1 cellular context compared by ENCODE assay signal in the genomic region with DNA sequence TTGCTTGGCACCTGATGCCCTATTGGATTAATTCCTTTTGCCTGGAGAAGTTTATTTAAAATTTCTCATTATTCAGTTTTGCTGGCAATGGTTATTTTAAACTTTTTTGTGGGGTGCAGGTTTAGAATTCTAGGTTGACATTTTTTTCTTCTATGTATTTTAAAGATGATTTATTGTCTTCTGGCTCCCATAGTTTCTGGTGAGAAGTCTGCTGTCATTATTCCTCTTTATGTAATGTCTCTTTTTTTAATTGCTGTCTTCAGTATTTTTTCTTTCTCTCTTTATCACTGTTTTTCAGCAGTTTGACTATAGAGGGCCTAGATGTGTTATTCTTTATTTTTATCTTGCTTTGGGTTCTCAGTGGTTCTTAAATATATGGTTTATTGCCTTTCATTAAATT.
A peak's percentile ranks its signal among the peaks of the same experiment; 100 is the strongest.
TF ChIP-seq lines count a peak whose summit lies in the region.

No MANE protein-coding gene starts in this region.

TF ChIP-seq in K562, 482 proteins besides CTCF, POLR2A, EP300 and RAD21 (continued from another document and continues in another):
- TF ChIP-seq PHB (CRISPR knock-in tag; IDR thresholded peaks at IDR 0.05): no peak
- TF ChIP-seq ETV5 (CRISPR knock-in tag; IDR thresholded peaks at IDR 0.05; ENCODE audit: low read depth): no peak
- TF ChIP-seq PYGO2 (tag; IDR thresholded peaks at IDR 0.05): no peak
- no peak for TF ChIP-seq PURB (CRISPR knock-in tag; IDR thresholded peaks at IDR 0.05; ENCODE audit: low read depth)
- TF ChIP-seq, protein P1, sequence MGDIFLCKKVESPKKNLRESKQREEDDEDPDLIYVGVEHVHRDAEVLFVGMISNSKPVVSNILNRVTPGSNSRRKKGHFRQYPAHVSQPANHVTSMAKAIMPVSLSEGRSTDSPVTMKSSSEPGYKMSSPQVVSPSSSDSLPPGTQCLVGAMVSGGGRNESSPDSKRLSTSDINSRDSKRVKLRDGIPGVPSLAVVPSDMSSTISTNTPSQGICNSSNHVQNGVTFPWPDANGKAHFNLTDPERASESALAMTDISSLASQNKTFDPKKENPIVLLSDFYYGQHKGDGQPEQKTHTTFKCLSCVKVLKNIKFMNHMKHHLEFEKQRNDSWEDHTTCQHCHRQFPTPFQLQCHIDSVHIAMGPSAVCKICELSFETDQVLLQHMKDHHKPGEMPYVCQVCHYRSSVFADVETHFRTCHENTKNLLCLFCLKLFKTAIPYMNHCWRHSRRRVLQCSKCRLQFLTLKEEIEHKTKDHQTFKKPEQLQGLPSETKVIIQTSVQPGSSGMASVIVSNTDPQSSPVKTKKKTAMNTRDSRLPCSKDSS (IDR thresholded peaks at IDR 0.05; ENCODE audit: low read depth, partially characterized antibody): peak; percentile 67
- TF ChIP-seq STAT5A (IDR thresholded peaks at IDR 0.05; ENCODE audit: borderline replicate concordance, low read length): no peak
- TF ChIP-seq BDP1 (IDR thresholded peaks at IDR 0.05; ENCODE audit: insufficient read depth, insufficient read length): no peak
- no peak for TF ChIP-seq KLF10 (CRISPR knock-in tag; IDR thresholded peaks at IDR 0.05)
- no peak for TF ChIP-seq ZFP1 (CRISPR knock-in tag; IDR thresholded peaks at IDR 0.05)
- no peak for TF ChIP-seq FOS (IDR thresholded peaks at IDR 0.05; ENCODE audit: extremely low read depth, insufficient read length)
- TF ChIP-seq BRD9 (IDR thresholded peaks at IDR 0.05; ENCODE audit: low read depth, partially characterized antibody): no peak
- no peak for TF ChIP-seq MYBL2 (IDR thresholded peaks at IDR 0.05; ENCODE audit: low read depth)
- no peak for TF ChIP-seq MYBL2 (CRISPR knock-in tag; IDR thresholded peaks at IDR 0.05; ENCODE audit: borderline replicate concordance)
- TF ChIP-seq MECOM (CRISPR knock-in tag; IDR thresholded peaks at IDR 0.05): no peak
- TF ChIP-seq NR2C2 (CRISPR knock-in tag; IDR thresholded peaks at IDR 0.05): no peak
- TF ChIP-seq NR2C2 (tag; IDR thresholded peaks at IDR 0.05): no peak
- peak in 1 of 2 experiments; percentile 55; a peak in 1 of 4 replicates for TF ChIP-seq ARNT (IDR thresholded peaks at IDR 0.05)
- TF ChIP-seq TGIF2 (CRISPR knock-in tag; IDR thresholded peaks at IDR 0.05): no peak
- TF ChIP-seq ZNF445 (CRISPR knock-in tag; IDR thresholded peaks at IDR 0.05; ENCODE audit: low read depth): 0 out of 2 replicates have a peak, but pooled peaks have one; percentile 47
- no peak for TF ChIP-seq FOXK1 (CRISPR knock-in tag; IDR thresholded peaks at IDR 0.05; ENCODE audit: borderline replicate concordance)
- TF ChIP-seq COPS2 (conservative IDR thresholded peaks at IDR 0.05): no peak
- no peak for TF ChIP-seq ELF4 (CRISPR knock-in tag; IDR thresholded peaks at IDR 0.05)
- peak in 1 of 2 experiments; percentile 85; a peak in 1 of 4 replicates for TF ChIP-seq HDAC1 (IDR thresholded peaks at IDR 0.05)
- TF ChIP-seq EZH2 (IDR thresholded peaks at IDR 0.05; ENCODE audit: borderline replicate concordance, low read depth, low read length): no peak
- TF ChIP-seq BHLHE40 (IDR thresholded peaks at IDR 0.05; ENCODE audit: low read length): no peak
- TF ChIP-seq SETDB1 (IDR thresholded peaks at IDR 0.05; ENCODE audit: low read length): no peak
- TF ChIP-seq, protein P2, sequence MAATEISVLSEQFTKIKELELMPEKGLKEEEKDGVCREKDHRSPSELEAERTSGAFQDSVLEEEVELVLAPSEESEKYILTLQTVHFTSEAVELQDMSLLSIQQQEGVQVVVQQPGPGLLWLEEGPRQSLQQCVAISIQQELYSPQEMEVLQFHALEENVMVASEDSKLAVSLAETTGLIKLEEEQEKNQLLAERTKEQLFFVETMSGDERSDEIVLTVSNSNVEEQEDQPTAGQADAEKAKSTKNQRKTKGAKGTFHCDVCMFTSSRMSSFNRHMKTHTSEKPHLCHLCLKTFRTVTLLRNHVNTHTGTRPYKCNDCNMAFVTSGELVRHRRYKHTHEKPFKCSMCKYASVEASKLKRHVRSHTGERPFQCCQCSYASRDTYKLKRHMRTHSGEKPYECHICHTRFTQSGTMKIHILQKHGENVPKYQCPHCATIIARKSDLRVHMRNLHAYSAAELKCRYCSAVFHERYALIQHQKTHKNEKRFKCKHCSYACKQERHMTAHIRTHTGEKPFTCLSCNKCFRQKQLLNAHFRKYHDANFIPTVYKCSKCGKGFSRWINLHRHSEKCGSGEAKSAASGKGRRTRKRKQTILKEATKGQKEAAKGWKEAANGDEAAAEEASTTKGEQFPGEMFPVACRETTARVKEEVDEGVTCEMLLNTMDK (IDR thresholded peaks at IDR 0.05; ENCODE audit: borderline replicate concordance, insufficient read depth, low read depth, low read length, poor library complexity, severe bottlenecking): no peak
- TF ChIP-seq, protein P3, sequence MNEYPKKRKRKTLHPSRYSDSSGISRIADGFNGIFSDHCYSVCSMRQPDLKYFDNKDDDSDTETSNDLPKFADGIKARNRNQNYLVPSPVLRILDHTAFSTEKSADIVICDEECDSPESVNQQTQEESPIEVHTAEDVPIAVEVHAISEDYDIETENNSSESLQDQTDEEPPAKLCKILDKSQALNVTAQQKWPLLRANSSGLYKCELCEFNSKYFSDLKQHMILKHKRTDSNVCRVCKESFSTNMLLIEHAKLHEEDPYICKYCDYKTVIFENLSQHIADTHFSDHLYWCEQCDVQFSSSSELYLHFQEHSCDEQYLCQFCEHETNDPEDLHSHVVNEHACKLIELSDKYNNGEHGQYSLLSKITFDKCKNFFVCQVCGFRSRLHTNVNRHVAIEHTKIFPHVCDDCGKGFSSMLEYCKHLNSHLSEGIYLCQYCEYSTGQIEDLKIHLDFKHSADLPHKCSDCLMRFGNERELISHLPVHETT (CRISPR knock-in tag; conservative IDR thresholded peaks at IDR 0.05 in 1 of 2, IDR thresholded peaks at IDR 0.05 in 1 of 2): no peak
- TF ChIP-seq, protein P4, sequence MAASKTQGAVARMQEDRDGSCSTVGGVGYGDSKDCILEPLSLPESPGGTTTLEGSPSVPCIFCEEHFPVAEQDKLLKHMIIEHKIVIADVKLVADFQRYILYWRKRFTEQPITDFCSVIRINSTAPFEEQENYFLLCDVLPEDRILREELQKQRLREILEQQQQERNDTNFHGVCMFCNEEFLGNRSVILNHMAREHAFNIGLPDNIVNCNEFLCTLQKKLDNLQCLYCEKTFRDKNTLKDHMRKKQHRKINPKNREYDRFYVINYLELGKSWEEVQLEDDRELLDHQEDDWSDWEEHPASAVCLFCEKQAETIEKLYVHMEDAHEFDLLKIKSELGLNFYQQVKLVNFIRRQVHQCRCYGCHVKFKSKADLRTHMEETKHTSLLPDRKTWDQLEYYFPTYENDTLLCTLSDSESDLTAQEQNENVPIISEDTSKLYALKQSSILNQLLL (CRISPR knock-in tag; IDR thresholded peaks at IDR 0.05; ENCODE audit: borderline replicate concordance): no peak
- TF ChIP-seq, protein P5, sequence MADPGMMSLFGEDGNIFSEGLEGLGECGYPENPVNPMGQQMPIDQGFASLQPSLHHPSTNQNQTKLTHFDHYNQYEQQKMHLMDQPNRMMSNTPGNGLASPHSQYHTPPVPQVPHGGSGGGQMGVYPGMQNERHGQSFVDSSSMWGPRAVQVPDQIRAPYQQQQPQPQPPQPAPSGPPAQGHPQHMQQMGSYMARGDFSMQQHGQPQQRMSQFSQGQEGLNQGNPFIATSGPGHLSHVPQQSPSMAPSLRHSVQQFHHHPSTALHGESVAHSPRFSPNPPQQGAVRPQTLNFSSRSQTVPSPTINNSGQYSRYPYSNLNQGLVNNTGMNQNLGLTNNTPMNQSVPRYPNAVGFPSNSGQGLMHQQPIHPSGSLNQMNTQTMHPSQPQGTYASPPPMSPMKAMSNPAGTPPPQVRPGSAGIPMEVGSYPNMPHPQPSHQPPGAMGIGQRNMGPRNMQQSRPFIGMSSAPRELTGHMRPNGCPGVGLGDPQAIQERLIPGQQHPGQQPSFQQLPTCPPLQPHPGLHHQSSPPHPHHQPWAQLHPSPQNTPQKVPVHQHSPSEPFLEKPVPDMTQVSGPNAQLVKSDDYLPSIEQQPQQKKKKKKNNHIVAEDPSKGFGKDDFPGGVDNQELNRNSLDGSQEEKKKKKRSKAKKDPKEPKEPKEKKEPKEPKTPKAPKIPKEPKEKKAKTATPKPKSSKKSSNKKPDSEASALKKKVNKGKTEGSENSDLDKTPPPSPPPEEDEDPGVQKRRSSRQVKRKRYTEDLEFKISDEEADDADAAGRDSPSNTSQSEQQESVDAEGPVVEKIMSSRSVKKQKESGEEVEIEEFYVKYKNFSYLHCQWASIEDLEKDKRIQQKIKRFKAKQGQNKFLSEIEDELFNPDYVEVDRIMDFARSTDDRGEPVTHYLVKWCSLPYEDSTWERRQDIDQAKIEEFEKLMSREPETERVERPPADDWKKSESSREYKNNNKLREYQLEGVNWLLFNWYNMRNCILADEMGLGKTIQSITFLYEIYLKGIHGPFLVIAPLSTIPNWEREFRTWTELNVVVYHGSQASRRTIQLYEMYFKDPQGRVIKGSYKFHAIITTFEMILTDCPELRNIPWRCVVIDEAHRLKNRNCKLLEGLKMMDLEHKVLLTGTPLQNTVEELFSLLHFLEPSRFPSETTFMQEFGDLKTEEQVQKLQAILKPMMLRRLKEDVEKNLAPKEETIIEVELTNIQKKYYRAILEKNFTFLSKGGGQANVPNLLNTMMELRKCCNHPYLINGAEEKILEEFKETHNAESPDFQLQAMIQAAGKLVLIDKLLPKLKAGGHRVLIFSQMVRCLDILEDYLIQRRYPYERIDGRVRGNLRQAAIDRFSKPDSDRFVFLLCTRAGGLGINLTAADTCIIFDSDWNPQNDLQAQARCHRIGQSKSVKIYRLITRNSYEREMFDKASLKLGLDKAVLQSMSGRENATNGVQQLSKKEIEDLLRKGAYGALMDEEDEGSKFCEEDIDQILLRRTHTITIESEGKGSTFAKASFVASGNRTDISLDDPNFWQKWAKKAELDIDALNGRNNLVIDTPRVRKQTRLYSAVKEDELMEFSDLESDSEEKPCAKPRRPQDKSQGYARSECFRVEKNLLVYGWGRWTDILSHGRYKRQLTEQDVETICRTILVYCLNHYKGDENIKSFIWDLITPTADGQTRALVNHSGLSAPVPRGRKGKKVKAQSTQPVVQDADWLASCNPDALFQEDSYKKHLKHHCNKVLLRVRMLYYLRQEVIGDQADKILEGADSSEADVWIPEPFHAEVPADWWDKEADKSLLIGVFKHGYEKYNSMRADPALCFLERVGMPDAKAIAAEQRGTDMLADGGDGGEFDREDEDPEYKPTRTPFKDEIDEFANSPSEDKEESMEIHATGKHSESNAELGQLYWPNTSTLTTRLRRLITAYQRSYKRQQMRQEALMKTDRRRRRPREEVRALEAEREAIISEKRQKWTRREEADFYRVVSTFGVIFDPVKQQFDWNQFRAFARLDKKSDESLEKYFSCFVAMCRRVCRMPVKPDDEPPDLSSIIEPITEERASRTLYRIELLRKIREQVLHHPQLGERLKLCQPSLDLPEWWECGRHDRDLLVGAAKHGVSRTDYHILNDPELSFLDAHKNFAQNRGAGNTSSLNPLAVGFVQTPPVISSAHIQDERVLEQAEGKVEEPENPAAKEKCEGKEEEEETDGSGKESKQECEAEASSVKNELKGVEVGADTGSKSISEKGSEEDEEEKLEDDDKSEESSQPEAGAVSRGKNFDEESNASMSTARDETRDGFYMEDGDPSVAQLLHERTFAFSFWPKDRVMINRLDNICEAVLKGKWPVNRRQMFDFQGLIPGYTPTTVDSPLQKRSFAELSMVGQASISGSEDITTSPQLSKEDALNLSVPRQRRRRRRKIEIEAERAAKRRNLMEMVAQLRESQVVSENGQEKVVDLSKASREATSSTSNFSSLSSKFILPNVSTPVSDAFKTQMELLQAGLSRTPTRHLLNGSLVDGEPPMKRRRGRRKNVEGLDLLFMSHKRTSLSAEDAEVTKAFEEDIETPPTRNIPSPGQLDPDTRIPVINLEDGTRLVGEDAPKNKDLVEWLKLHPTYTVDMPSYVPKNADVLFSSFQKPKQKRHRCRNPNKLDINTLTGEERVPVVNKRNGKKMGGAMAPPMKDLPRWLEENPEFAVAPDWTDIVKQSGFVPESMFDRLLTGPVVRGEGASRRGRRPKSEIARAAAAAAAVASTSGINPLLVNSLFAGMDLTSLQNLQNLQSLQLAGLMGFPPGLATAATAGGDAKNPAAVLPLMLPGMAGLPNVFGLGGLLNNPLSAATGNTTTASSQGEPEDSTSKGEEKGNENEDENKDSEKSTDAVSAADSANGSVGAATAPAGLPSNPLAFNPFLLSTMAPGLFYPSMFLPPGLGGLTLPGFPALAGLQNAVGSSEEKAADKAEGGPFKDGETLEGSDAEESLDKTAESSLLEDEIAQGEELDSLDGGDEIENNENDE (IDR thresholded peaks at IDR 0.05; ENCODE audit: low read depth, low read length): no peak
- TF ChIP-seq NR2C1 (IDR thresholded peaks at IDR 0.05): no peak
- TF ChIP-seq NR2C1 (tag; IDR thresholded peaks at IDR 0.05): no peak
- no peak for TF ChIP-seq SNIP1 (IDR thresholded peaks at IDR 0.05; ENCODE audit: low read depth)
- no peak for TF ChIP-seq ZNF174 (CRISPR knock-in tag; IDR thresholded peaks at IDR 0.05)
- no peak for TF ChIP-seq TAL1 (IDR thresholded peaks at IDR 0.05)
- no peak for TF ChIP-seq KHSRP (IDR thresholded peaks at IDR 0.05)
- no peak for TF ChIP-seq ZNF408 (CRISPR knock-in tag; IDR thresholded peaks at IDR 0.05; ENCODE audit: low read depth)
- no peak for TF ChIP-seq YY1 (IDR thresholded peaks at IDR 0.05; ENCODE audit: borderline replicate concordance in 1 of 3, control insufficient read depth in 1 of 3, extremely low read depth in 1 of 3, insufficient read depth in 3 of 3, insufficient read length in 1 of 3, insufficient replicate concordance in 2 of 3, low read depth in 1 of 3, low read length in 2 of 3)
- TF ChIP-seq MIER1 (IDR thresholded peaks at IDR 0.05; ENCODE audit: low read depth): 0 out of 2 replicates have a peak, but pooled peaks have one; percentile 32
- TF ChIP-seq ZNF24 (IDR thresholded peaks at IDR 0.05): no peak
- TF ChIP-seq DPF2 (IDR thresholded peaks at IDR 0.05): peak; percentile 15; the same call in 1 of the 2 replicates
- TF ChIP-seq HDAC8 (tag; IDR thresholded peaks at IDR 0.05): no peak
- TF ChIP-seq OTX1 (CRISPR knock-in tag; IDR thresholded peaks at IDR 0.05): no peak
- TF ChIP-seq ESRRA (IDR thresholded peaks at IDR 0.05; ENCODE audit: borderline replicate concordance, low read depth): no peak
- TF ChIP-seq, protein P6, sequence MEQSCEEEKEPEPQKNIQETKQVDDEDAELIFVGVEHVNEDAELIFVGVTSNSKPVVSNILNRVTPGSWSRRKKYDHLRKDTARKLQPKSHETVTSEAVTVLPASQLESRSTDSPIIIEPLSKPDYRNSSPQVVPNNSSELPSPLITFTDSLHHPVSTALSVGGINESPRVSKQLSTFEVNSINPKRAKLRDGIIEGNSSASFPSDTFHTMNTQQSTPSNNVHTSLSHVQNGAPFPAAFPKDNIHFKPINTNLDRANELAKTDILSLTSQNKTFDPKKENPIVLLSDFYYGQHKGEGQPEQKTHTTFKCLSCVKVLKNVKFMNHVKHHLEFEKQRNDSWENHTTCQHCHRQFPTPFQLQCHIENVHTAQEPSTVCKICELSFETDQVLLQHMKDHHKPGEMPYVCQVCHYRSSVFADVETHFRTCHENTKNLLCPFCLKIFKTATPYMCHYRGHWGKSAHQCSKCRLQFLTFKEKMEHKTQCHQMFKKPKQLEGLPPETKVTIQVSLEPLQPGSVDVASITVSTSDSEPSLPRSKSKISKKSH (CRISPR knock-in tag; IDR thresholded peaks at IDR 0.05): peak; percentile 42; the same call in 1 of the 2 replicates
- no peak for TF ChIP-seq MCM2 (IDR thresholded peaks at IDR 0.05; ENCODE audit: low read depth)
- no peak for TF ChIP-seq LEF1 (IDR thresholded peaks at IDR 0.05)
